1 cellular context compared by ENCODE assay signal in genomic region chrX:18172970-18173369, GRCh38.
TF ChIP-seq lines count a peak whose summit lies in the region.

No MANE protein-coding gene starts in this region.

TF ChIP-seq in K562, 482 proteins besides CTCF, POLR2A, EP300 and RAD21 (continued from another document):
- TF ChIP-seq, protein P1, sequence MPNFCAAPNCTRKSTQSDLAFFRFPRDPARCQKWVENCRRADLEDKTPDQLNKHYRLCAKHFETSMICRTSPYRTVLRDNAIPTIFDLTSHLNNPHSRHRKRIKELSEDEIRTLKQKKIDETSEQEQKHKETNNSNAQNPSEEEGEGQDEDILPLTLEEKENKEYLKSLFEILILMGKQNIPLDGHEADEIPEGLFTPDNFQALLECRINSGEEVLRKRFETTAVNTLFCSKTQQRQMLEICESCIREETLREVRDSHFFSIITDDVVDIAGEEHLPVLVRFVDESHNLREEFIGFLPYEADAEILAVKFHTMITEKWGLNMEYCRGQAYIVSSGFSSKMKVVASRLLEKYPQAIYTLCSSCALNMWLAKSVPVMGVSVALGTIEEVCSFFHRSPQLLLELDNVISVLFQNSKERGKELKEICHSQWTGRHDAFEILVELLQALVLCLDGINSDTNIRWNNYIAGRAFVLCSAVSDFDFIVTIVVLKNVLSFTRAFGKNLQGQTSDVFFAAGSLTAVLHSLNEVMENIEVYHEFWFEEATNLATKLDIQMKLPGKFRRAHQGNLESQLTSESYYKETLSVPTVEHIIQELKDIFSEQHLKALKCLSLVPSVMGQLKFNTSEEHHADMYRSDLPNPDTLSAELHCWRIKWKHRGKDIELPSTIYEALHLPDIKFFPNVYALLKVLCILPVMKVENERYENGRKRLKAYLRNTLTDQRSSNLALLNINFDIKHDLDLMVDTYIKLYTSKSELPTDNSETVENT (CRISPR knock-in tag; IDR thresholded peaks at IDR 0.05): no peak
- no peak for TF ChIP-seq UBTF (IDR thresholded peaks at IDR 0.05; ENCODE audit: borderline replicate concordance in 1 of 2, low read depth in 2 of 2, low read length in 2 of 2)
TF ChIP-seq in K562: peak in this region for 5.
